Comparison of ENCODE assay signal across 18 cellular contexts in genomic region chr1:231958448-231958847, GRCh38.
"Had no signal": no experiment of that assay in that cellular context is flagged by ENCODE, and none has a peak within 500 bp of the region (broad histone marks: within the 10 kb centered on the region; RNA-seq: fewer than 3 reads in every experiment).

No MANE protein-coding gene starts in this region.

- H3K4me3 ChIP-seq: colonic mucosa, skin epidermis had no signal

- DNase-seq: activated CD4-positive, alpha-beta T cell treated with anti-CD3 and anti-CD28 coated beads for 1 hour; activated CD4-positive, alpha-beta T cell treated with anti-CD3 and anti-CD28 coated beads, Interleukin-2, amount 50 U/mL, for 4 hours; activated CD8-positive, alpha-beta memory T cell treated with anti-CD3 and anti-CD28 coated beads, Interleukin-2, amount 10 ng/mL, durations not matched to agents 7 days and 5 days; activated effector memory CD4-positive, alpha-beta T cell treated with Interleukin-2 at 50 U/mL for 16 hours; activated naive CD4-positive, alpha-beta T cell treated with anti-CD3 and anti-CD28 coated beads, Interleukin-2, amount 50 U/mL, for 16 hours; activated T-cell treated with anti-CD3 and anti-CD28 coated beads, Interleukin-2, amount 50 U/mL, for 1 hour; central memory CD4-positive, alpha-beta T cell; colonic mucosa; foreskin melanocyte; kidney glomerular epithelial cell; mesendoderm; occipital lobe; stimulated activated CD4-positive, alpha-beta T cell treated with anti-CD3 and anti-CD28 coated beads, Interleukin-4, amount 100 ng/mL, for 4 hours; stimulated activated CD8-positive, alpha-beta memory T cell treated with anti-CD3 and anti-CD28 coated beads, Interleukin-4, amount 100 ng/mL, for 48 hours; stimulated activated naive CD4-positive, alpha-beta T cell treated with Interleukin-2 at 50 U/mL for 16 hours; T-helper 1 cell had no signal

- H3K36me3 ChIP-seq: colonic mucosa had no signal

- H3K9me3 ChIP-seq: colonic mucosa had no signal

- H3K27ac ChIP-seq: colonic mucosa, VCaP had no signal

- H3K27me3 ChIP-seq: colonic mucosa had no signal

- H3K4me1 ChIP-seq: colonic mucosa had no signal
